In the genomic region with DNA sequence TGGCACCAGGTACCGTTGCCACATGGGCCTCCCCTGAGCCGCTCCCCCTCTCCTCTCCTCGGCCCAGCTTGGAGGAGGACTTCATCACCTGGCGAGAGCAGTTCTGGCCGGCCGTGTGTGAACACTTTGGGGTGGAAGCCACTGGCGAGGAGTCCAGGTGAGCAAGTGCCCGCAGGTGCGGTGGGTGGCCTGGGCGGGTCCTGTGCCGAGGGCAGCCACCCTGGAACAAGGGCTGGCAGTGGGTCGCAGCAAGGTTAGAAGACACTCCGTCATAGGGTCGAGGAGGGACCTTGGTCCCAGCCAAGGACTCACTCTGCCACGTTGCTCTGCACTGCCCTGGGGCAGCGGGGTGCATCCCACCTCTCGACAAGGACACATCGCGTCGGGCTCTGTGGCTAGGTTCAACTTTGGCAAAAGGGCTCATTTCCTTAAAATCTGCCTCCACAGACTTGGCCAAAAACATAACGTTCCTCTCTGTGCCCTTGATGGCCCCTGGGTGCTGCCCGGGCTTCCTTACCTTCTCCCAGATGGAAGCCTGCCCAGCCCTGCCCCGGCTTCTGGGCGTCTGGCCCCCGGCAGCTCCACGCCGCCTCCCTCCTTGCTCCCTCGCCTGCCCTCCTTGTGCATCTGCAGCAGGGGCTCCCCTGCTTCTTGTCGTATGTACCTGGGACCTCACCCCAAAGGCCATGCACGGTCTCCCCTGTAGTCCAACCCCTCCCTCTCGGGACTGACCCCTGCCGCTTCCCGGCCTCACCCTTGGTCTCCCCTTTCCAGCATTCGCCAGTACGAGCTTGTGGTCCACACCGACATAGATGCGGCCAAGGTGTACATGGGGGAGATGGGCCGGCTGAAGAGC, we compare ENCODE assay signal across 12 cellular contexts.
"Had no signal": no experiment of that assay in that cellular context is flagged by ENCODE, and none has a peak within 500 bp of the region (broad histone marks: within the 10 kb centered on the region; RNA-seq: fewer than 3 reads in every experiment).

No MANE protein-coding gene starts in this region.

- H3K4me3 ChIP-seq: breast epithelium, heart left ventricle, pancreas, smooth muscle cell had no signal

- H3K9me3 ChIP-seq: breast epithelium, heart left ventricle, pancreas had no signal

- H3K4me1 ChIP-seq: breast epithelium, pancreas had no signal

- H3K27ac ChIP-seq: breast epithelium, pancreas had no signal

- H3K27me3 ChIP-seq: breast epithelium, heart left ventricle, pancreas had no signal

- DNase-seq: activated CD4-positive, alpha-beta T cell treated with anti-CD3 and anti-CD28 coated beads, Interleukin-2, amount 50 U/mL, for 4 hours; activated CD4-positive, CD25-positive, alpha-beta regulatory T cell treated with anti-CD3 and anti-CD28 coated beads, Interleukin-2, amount 50 U/mL, for 72 hours; activated CD8-positive, alpha-beta memory T cell treated with anti-CD3 and anti-CD28 coated beads, Interleukin-2, amount 10 ng/mL, durations not matched to agents 7 days and 5 days; activated effector memory CD4-positive, alpha-beta T cell treated with Interleukin-2 at 50 U/mL for 16 hours; activated T-cell treated with anti-CD3 and anti-CD28 coated beads, Interleukin-2, amount 50 U/mL, for 24 hours; anterior cingulate cortex; stimulated activated naive CD4-positive, alpha-beta T cell treated with Interleukin-2 at 50 U/mL for 16 hours; SW 1271 had no signal

- H3K4me2 ChIP-seq: smooth muscle cell had no signal
